Comparison of ENCODE assay signal across 20 cellular contexts in the genomic region with DNA sequence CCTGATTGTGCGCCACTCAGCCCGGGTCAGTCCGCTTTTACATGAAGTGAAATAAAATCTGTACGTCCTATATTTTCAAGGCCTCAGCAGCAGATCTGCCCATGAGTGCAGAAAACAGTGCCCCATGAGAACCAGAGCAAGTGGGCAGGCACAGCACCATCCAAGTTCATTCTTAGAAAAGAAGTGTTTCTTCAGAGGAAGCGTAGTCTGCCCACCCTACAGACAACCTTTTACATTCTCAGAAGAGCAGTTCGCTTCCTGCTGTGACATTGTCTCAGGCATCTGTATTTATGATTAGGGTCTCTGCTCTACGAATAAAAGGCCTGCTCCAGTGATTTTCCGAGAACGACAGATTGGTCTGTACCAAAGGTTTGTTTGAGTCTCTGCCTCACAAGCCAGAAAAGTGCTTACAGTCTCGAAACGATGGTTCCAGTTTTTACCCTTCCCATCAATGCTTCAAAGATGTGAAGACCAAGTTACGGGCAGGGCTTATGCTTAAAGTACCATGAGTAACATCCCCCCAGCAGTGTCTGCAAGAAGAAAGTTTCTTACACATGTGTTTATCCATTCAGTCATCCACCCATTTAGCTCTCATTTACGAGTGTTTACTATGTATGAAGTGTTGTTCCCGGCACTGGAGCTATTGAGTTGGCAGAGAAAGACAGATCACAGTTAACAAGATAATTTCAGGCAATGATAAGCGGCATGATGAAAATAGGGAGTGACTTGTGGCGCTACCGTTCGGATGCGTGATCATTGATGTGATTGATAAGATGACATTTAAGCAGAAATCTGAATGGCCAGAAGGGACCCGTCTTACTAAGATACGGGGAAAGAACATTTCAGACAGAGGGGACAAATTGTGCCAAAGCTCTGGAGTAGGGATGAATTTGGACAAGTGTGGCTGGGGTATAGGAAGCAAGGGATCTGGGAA. TPM values are rescaled to one million over a fixed set of nuclear protein-coding genes. Genes with fewer than 3 reads are reported as not detected.
"Had no signal": no experiment of that assay in that cellular context is flagged by ENCODE, and none has a peak within 500 bp of the region (broad histone marks: within the 10 kb centered on the region; RNA-seq: fewer than 3 reads in every experiment).

No MANE protein-coding gene starts in this region.

- H3K9me3 ChIP-seq: heart left ventricle, lower lobe of right lung, psoas muscle, right lobe of liver, suprapubic skin had no signal

- ATAC-seq: foreskin keratinocyte, lower lobe of right lung, psoas muscle, right lobe of liver had no signal

- H3K36me3 ChIP-seq: heart left ventricle, lower lobe of right lung, right lobe of liver, suprapubic skin had no signal

- H3K9me3 Mint-ChIP-seq: activated naive CD8-positive, alpha-beta T cell treated with anti-CD3 and anti-CD28 coated beads, Interleukin-2, amount 10 ng/mL, durations not matched to agents 7 days and 5 days; nephron progenitor cell; stimulated activated naive CD8-positive, alpha-beta T cell treated with anti-CD3 and anti-CD28 coated beads, Interleukin-15, Interleukin-2, amounts not matched to agents 100 ng/mL and 50 ng/mL, for 24 hours; type B pancreatic cell had no signal

- DNase-seq: activated CD4-positive, alpha-beta T cell treated with anti-CD3 and anti-CD28 coated beads for 1 hour; activated CD8-positive, alpha-beta memory T cell treated with anti-CD3 and anti-CD28 coated beads, Interleukin-2, amount 50 U/mL, for 48 hours; activated effector memory CD4-positive, alpha-beta T cell treated with Interleukin-2 at 50 U/mL for 16 hours; activated naive CD8-positive, alpha-beta T cell treated with anti-CD3 and anti-CD28 coated beads, Interleukin-2, amount 10 ng/mL, durations not matched to agents 7 days and 5 days; aorta; cerebellar nuclear complex; effector CD8-positive, alpha-beta T cell; foreskin keratinocyte; heart left ventricle; lower lobe of right lung; nephron progenitor cell; psoas muscle; right lobe of liver; T-helper 9 cell had no signal

- H3K4me3 ChIP-seq: heart left ventricle, lower lobe of right lung, psoas muscle, right lobe of liver, smooth muscle cell, suprapubic skin had no signal

- FAIRE-seq: endothelial cell of umbilical vein had no signal

- H3K27me3 ChIP-seq: heart left ventricle, right lobe of liver, suprapubic skin had no signal

- H3K27me3 Mint-ChIP-seq: activated naive CD8-positive, alpha-beta T cell treated with anti-CD3 and anti-CD28 coated beads, Interleukin-2, amount 10 ng/mL, durations not matched to agents 7 days and 5 days had no signal

- H3K4me1 ChIP-seq: foreskin keratinocyte, heart left ventricle, lower lobe of right lung, psoas muscle, right lobe of liver, suprapubic skin had no signal

- H3K27ac Mint-ChIP-seq: activated naive CD8-positive, alpha-beta T cell treated with anti-CD3 and anti-CD28 coated beads, Interleukin-2, amount 10 ng/mL, durations not matched to agents 7 days and 5 days; nephron progenitor cell; stimulated activated naive CD8-positive, alpha-beta T cell treated with anti-CD3 and anti-CD28 coated beads, Interleukin-15, Interleukin-2, amounts not matched to agents 100 ng/mL and 50 ng/mL, for 24 hours; type B pancreatic cell had no signal

- H3K4me2 ChIP-seq: smooth muscle cell had no signal

- H3K36me3 Mint-ChIP-seq: activated naive CD8-positive, alpha-beta T cell treated with anti-CD3 and anti-CD28 coated beads, Interleukin-2, amount 10 ng/mL, durations not matched to agents 7 days and 5 days; type B pancreatic cell had no signal

- H3K4me3 Mint-ChIP-seq: activated naive CD8-positive, alpha-beta T cell treated with anti-CD3 and anti-CD28 coated beads, Interleukin-2, amount 10 ng/mL, durations not matched to agents 7 days and 5 days; nephron progenitor cell; stimulated activated naive CD8-positive, alpha-beta T cell treated with anti-CD3 and anti-CD28 coated beads, Interleukin-15, Interleukin-2, amounts not matched to agents 100 ng/mL and 50 ng/mL, for 24 hours; type B pancreatic cell had no signal

- H3K27ac ChIP-seq: foreskin keratinocyte, heart left ventricle, lower lobe of right lung, psoas muscle, right lobe of liver, suprapubic skin had no signal

RNA-seq across cellular contexts. Expression of gene CTLA4, which starts 31.4 kb away (rescaled TPM):
- total RNA-seq: endothelial cell of umbilical vein, foreskin keratinocyte, osteoblast, psoas muscle, right lobe of liver, smooth muscle cell had no signal
- polyA plus RNA-seq: aorta, endothelial cell of umbilical vein, foreskin keratinocyte, smooth muscle cell had no signal
